16 cellular contexts compared by ENCODE assay signal in the genomic region with DNA sequence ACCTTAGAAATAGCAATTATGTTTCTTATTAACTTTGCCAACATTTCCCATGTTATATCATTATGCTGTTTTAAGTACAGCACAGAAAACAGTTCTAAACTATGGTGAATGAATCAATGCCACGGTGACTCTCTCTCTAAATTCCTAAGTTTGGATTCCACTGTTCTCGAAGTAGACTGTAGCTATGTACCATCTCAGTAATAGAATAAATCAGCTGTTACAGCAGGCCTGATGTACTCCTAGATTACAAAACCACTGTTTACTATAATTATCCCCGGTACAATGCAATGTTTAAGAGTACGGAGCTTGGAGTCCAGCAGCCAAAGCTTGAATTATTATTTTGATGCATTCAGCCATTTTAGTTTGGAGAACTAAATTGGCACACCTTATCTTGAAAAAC.
DNase-seq lines count a peak whose midpoint lies in the region; ATAC-seq, FAIRE-seq and TF ChIP-seq lines count a peak whose summit lies in the region.
"Had no signal": no experiment of that assay in that cellular context is flagged by ENCODE, and none has a peak within 500 bp of the region (broad histone marks: within the 10 kb centered on the region; RNA-seq: fewer than 3 reads in every experiment).

No MANE protein-coding gene starts in this region.

- POLR2A ChIA-PET in HepG2 (lab: Yijun Ruan, JAX): no interaction called here

- H3K27ac ChIP-seq in HepG2 (ENCODE audit: extremely low read length, insufficient read depth, low read length) (no peak overlapping the region), stomach (no peak overlapping the region)
- H3K27ac ChIP-seq: 22Rv1, BLaER1 had no signal

- H3K4me3 ChIP-seq in HepG2 (replicated peaks in 1 of 3; ENCODE audit: insufficient read depth in 1 of 3, low read depth in 2 of 3, low read length in 3 of 3): no peak overlapping the region
- H3K4me3 ChIP-seq in stomach: no peak overlapping the region
- H3K4me3 ChIP-seq: BLaER1 had no signal

- TF ChIP-seq EP300 in HepG2 (IDR thresholded peaks at IDR 0.05; ENCODE audit: low read depth in 2 of 2, low read length in 2 of 2) (no peak), HepG2 (CRISPR knock-in tag; IDR thresholded peaks at IDR 0.05; ENCODE audit: borderline replicate concordance) (no peak), stomach (IDR thresholded peaks at IDR 0.05) (no peak)

- no peak overlapping the region for H3K4me2 ChIP-seq in HepG2 (ENCODE audit: low read depth, low read length)
- H3K4me2 ChIP-seq: BLaER1 had no signal

- FAIRE-seq in HepG2 (lab: Jason Lieb, UNC): no peak

- DNase-seq in NCI-H1105 treated with DMSO at 0.1 percent for 48 hours (lab: John Stamatoyannopoulos, UW): peak; percentile 52
- no peak for DNase-seq in NCI-H1105 (lab: John Stamatoyannopoulos, UW)
- DNase-seq in HFFc6: peak; percentile 41
- peak; percentile 69 for DNase-seq in amniotic epithelial cell (ENCODE audit: low read depth)
- DNase-seq in myocyte (ENCODE audit: low read depth): peak; percentile 43
- DNase-seq in activated CD4-positive, CD25-positive, alpha-beta regulatory T cell treated with anti-CD3 and anti-CD28 coated beads, Interleukin-2, amount 50 U/mL, for 72 hours: no peak
- no peak for DNase-seq in HepG2 (ENCODE audit: low spot score)
- no peak for DNase-seq in stomach
- DNase-seq: AML-193; Caco-2; CD8-positive, alpha-beta memory T cell; DND-41; GF-D8 had no signal

- H3K4me1 Mint-ChIP-seq in HFFc6 (ENCODE audit: low read depth): peaks cover 82% of the 10 kb centered on the region
- H3K4me1 Mint-ChIP-seq: CD8-positive, alpha-beta memory T cell had no signal

- peaks cover under 1% of the 10 kb centered on the region; the same call in 1 of the 2 replicates for H3K36me3 Mint-ChIP-seq in HFFc6 (ENCODE audit: low read depth)
- H3K36me3 Mint-ChIP-seq: CD8-positive, alpha-beta memory T cell had no signal

- CTCF ChIA-PET in HepG2 (lab: Yijun Ruan, JAX; ENCODE audit: low intra/inter-chr PET ratio, low total read pairs): no interaction called here

- H3K27me3 ChIP-seq in HepG2 (ENCODE audit: control insufficient read depth in 1 of 2, insufficient read depth in 2 of 2, low read length in 2 of 2): no peaks in the 10 kb centered on the region
- no peaks in the 10 kb centered on the region for H3K27me3 ChIP-seq in stomach
- H3K27me3 ChIP-seq: BLaER1 had no signal

- no peaks in the 10 kb centered on the region for H3K36me3 ChIP-seq in HepG2 (replicated peaks in 1 of 2; ENCODE audit: control insufficient read depth in 1 of 2, insufficient read depth in 2 of 2, low read length in 2 of 2)
- H3K36me3 ChIP-seq in stomach: no peaks in the 10 kb centered on the region
- H3K36me3 ChIP-seq: BLaER1 had no signal

- H3K9me3 ChIP-seq in HepG2 (ENCODE audit: low read length): no peaks in the 10 kb centered on the region
- no peaks in the 10 kb centered on the region for H3K9me3 ChIP-seq in stomach
- H3K9me3 ChIP-seq: BLaER1, Caco-2 had no signal

- TF ChIP-seq RAD21 in HepG2 (CRISPR knock-in tag; IDR thresholded peaks at IDR 0.05): no peak

- ATAC-seq in HepG2: no peak
- ATAC-seq: HCT116 had no signal

- no peak overlapping the region for H3K9ac ChIP-seq in HepG2 (ENCODE audit: insufficient read depth, low read depth, low read length)
- H3K9ac ChIP-seq: BLaER1 had no signal

- no peaks in the 10 kb centered on the region for H4K20me1 ChIP-seq in HepG2 (ENCODE audit: insufficient read depth, low read length)
- H4K20me1 ChIP-seq: BLaER1 had no signal

- H3K27me3 Mint-ChIP-seq in HFFc6 (ENCODE audit: insufficient read depth): no peaks in the 10 kb centered on the region; the same call in 1 of the 2 replicates
- H3K27me3 Mint-ChIP-seq: CD8-positive, alpha-beta memory T cell had no signal

- no TSS peak for BruUV-seq in HepG2 (replicated peaks; lab: Mats Ljungman, UMichigan)

- H3K27ac Mint-ChIP-seq in HFFc6: peak overlapping the region; percentile 74
- H3K27ac Mint-ChIP-seq: CD8-positive, alpha-beta memory T cell had no signal

- H2AFZ ChIP-seq in HepG2 (ENCODE audit: low read length): no peak overlapping the region

- H3K9me3 Mint-ChIP-seq in HFFc6: no peaks in the 10 kb centered on the region
- H3K9me3 Mint-ChIP-seq: CD8-positive, alpha-beta memory T cell had no signal

- in situ Hi-C loops in HepG2 (cut with HindIII; ENCODE audit: extremely low pct_ligation_motif_present, low pct_unique_long_range_greater_than_20kb): no loop called here

- intact Hi-C loops in HepG2 (cut with micrococcal nuclease; ENCODE audit: unreplicated experiment): no loop called here
- intact Hi-C loops in stomach (cut with DNase I; ENCODE audit: low total_unique reads): no loop called here

- TF ChIP-seq POLR2A in HepG2 (IDR thresholded peaks at IDR 0.05; ENCODE audit: insufficient read depth in 1 of 2, low read depth in 2 of 2, low read length in 2 of 2) (no peak), stomach (IDR thresholded peaks at IDR 0.05) (no peak)

- TF ChIP-seq CTCF in HFFc6 (IDR thresholded peaks at IDR 0.05): no peak
- TF ChIP-seq CTCF in HepG2 (CRISPR knock-in tag; IDR thresholded peaks at IDR 0.05): no peak
- no peak for TF ChIP-seq CTCF in stomach (IDR thresholded peaks at IDR 0.05)

- WGBS in HepG2 (ENCODE audit: low lambda C conversion rate): 15% methylated on average over 4 of the region's 4 CpGs
- 77 to 86% (median 86%) methylated on average over 4 of the region's 4 CpGs for WGBS in stomach, 5 donors

- no peaks in the 10 kb centered on the region for H3K79me2 ChIP-seq in HepG2 (ENCODE audit: insufficient read depth, low read length)

- H3K4me3 Mint-ChIP-seq in HFFc6: peak overlapping the region; percentile 1; the same call in 1 of the 2 replicates
- H3K4me3 Mint-ChIP-seq: CD8-positive, alpha-beta memory T cell had no signal

- H3K4me1 ChIP-seq in HepG2 (ENCODE audit: insufficient read depth, low read length) (no peaks in the 10 kb centered on the region), stomach (no peaks in the 10 kb centered on the region)
- H3K4me1 ChIP-seq: BLaER1, Caco-2 had no signal

TF ChIP-seq in HepG2, 621 proteins besides CTCF, POLR2A, EP300 and RAD21 (continues in another document):
- TF ChIP-seq, protein P1, sequence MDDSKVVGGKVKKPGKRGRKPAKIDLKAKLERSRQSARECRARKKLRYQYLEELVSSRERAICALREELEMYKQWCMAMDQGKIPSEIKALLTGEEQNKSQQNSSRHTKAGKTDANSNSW (CRISPR knock-in tag; IDR thresholded peaks at IDR 0.05; ENCODE audit: borderline replicate concordance): no peak
- TF ChIP-seq, protein P2, sequence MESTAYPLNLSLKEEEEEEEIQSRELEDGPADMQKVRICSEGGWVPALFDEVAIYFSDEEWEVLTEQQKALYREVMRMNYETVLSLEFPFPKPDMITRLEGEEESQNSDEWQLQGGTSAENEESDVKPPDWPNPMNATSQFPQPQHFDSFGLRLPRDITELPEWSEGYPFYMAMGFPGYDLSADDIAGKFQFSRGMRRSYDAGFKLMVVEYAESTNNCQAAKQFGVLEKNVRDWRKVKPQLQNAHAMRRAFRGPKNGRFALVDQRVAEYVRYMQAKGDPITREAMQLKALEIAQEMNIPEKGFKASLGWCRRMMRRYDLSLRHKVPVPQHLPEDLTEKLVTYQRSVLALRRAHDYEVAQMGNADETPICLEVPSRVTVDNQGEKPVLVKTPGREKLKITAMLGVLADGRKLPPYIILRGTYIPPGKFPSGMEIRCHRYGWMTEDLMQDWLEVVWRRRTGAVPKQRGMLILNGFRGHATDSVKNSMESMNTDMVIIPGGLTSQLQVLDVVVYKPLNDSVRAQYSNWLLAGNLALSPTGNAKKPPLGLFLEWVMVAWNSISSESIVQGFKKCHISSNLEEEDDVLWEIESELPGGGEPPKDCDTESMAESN (CRISPR knock-in tag; conservative IDR thresholded peaks at IDR 0.05): no peak
- TF ChIP-seq, protein P3, sequence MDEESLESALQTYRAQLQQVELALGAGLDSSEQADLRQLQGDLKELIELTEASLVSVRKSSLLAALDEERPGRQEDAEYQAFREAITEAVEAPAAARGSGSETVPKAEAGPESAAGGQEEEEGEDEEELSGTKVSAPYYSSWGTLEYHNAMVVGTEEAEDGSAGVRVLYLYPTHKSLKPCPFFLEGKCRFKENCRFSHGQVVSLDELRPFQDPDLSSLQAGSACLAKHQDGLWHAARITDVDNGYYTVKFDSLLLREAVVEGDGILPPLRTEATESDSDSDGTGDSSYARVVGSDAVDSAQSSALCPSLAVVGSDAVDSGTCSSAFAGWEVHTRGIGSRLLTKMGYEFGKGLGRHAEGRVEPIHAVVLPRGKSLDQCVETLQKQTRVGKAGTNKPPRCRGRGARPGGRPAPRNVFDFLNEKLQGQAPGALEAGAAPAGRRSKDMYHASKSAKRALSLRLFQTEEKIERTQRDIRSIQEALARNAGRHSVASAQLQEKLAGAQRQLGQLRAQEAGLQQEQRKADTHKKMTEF (CRISPR knock-in tag; IDR thresholded peaks at IDR 0.05): no peak
- no peak for TF ChIP-seq ZNF747 (CRISPR knock-in tag; IDR thresholded peaks at IDR 0.05; ENCODE audit: borderline replicate concordance)
- no peak for TF ChIP-seq RFX1 (IDR thresholded peaks at IDR 0.05)
- TF ChIP-seq, protein P4, sequence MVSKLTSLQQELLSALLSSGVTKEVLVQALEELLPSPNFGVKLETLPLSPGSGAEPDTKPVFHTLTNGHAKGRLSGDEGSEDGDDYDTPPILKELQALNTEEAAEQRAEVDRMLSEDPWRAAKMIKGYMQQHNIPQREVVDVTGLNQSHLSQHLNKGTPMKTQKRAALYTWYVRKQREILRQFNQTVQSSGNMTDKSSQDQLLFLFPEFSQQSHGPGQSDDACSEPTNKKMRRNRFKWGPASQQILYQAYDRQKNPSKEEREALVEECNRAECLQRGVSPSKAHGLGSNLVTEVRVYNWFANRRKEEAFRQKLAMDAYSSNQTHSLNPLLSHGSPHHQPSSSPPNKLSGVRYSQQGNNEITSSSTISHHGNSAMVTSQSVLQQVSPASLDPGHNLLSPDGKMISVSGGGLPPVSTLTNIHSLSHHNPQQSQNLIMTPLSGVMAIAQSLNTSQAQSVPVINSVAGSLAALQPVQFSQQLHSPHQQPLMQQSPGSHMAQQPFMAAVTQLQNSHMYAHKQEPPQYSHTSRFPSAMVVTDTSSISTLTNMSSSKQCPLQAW (CRISPR knock-in tag; IDR thresholded peaks at IDR 0.05): no peak
- no peak for TF ChIP-seq RNF2 (conservative IDR thresholded peaks at IDR 0.05; ENCODE audit: low read depth)
- TF ChIP-seq, protein P5, sequence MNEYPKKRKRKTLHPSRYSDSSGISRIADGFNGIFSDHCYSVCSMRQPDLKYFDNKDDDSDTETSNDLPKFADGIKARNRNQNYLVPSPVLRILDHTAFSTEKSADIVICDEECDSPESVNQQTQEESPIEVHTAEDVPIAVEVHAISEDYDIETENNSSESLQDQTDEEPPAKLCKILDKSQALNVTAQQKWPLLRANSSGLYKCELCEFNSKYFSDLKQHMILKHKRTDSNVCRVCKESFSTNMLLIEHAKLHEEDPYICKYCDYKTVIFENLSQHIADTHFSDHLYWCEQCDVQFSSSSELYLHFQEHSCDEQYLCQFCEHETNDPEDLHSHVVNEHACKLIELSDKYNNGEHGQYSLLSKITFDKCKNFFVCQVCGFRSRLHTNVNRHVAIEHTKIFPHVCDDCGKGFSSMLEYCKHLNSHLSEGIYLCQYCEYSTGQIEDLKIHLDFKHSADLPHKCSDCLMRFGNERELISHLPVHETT (CRISPR knock-in tag; conservative IDR thresholded peaks at IDR 0.05): no peak
- no peak for TF ChIP-seq ATF1 (CRISPR knock-in tag; IDR thresholded peaks at IDR 0.05)
- TF ChIP-seq ZNF382 (CRISPR knock-in tag; IDR thresholded peaks at IDR 0.05; ENCODE audit: borderline replicate concordance): no peak

Comparison
In these comparisons a context has a peak if more than half of its experiments do, and no peak if none do; other contexts are left out.
1. DNase-seq: peak in NCI-H1105 treated with DMSO at 0.1 percent for 48 hours (single experiment), HFFc6 (single experiment), amniotic epithelial cell (single experiment) and myocyte (single experiment); none in NCI-H1105 (single experiment), activated CD4-positive, CD25-positive, alpha-beta regulatory T cell treated with anti-CD3 and anti-CD28 coated beads, Interleukin-2, amount 50 U/mL, for 72 hours (single experiment), HepG2 (single experiment) and stomach (single experiment).